Comparison of ENCODE assay signal across 17 cellular contexts in the genomic region with DNA sequence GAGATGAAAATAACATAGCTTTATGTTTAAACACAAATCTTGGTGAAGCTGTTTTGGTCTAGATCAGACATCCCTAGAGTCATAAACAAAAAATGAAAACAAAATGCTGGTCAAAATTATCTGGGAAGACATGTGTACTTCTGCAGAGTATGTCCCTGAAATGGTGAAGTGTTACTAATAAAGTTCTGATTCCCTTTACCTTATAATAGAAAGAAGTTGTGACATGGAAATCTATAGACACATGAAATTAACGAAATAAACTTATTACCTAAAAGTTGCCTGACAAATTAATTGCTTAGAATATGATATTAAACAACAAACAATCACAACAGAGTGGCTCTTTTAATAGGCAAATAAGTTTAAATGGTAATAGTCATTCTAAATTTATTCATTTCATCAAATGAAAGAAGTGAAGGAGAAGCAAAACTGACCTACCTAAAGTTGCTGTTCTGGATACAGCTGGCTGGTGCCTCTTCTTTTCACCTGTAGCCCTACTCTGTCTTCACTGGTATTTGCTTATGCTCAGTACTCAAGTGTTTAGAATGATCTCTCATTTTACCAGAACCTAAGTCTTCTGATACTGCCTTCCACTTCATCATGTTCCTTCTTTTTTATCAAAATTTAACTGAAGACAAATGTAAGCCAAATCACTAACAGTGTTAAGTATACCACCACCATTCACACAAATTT. TPM values are rescaled to one million over a fixed set of nuclear protein-coding genes. Genes with fewer than 3 reads are reported as not detected.
A peak's percentile ranks its signal among the peaks of the same experiment; 100 is the strongest.
DNase-seq lines count a peak whose midpoint lies in the region; ATAC-seq, FAIRE-seq and TF ChIP-seq lines count a peak whose summit lies in the region.
"Had no signal": no experiment of that assay in that cellular context is flagged by ENCODE, and none has a peak within 500 bp of the region (broad histone marks: within the 10 kb centered on the region; RNA-seq: fewer than 3 reads in every experiment).

No MANE protein-coding gene starts in this region.

- H3K9me3 ChIP-seq in GM12878 (replicated peaks; ENCODE audit: control insufficient read depth, insufficient read depth, low read length): no peaks in the 10 kb centered on the region
- H3K9me3 ChIP-seq: sigmoid colon, upper lobe of left lung had no signal

- no peaks in the 10 kb centered on the region for H3K27me3 Mint-ChIP-seq in neural crest cell (ENCODE audit: low read depth)
- H3K27me3 Mint-ChIP-seq: activated CD8-positive, alpha-beta memory T cell treated with anti-CD3 and anti-CD28 coated beads, Interleukin-2, amount 10 ng/mL, durations not matched to agents 7 days and 5 days; brain; stimulated activated naive B cell treated with anti-CD40 and anti-IgM and Interleukin-4, amounts not matched to agents 10 μg/mL and 1 μg/mL and 100 μg/mL, for 72 hours had no signal

- CTCF ChIA-PET in GM12878 (lab: Yijun Ruan, JAX): no interaction called here

- BruUV-seq in GM12878 (replicated peaks; lab: Mats Ljungman, UMichigan): no TSS peak

- no peak for FAIRE-seq in GM12878 (lab: Jason Lieb, UNC)

- SMC1A ChIA-PET in GM12878 (lab: Charles Lee; ENCODE audit: uncharacterized antibody, unreplicated experiment): no interaction called here

- H3K9ac ChIP-seq in GM12878 (ENCODE audit: control insufficient read depth, insufficient read depth, low read length): no peak overlapping the region

- RAD21 ChIA-PET in GM12878 (lab: Charles Lee; ENCODE audit: unreplicated experiment): interaction anchor here (0.5 kb wide), 1 partner anchor 111 kb away, joined by 3 read pairs; no protein-coding TSS in a partner anchor

- 96% methylated on average over 1 of the region's 1 CpG for WGBS in GM12878 (ENCODE audit: insufficient coverage, insufficient replicate concordance, low lambda C conversion rate, missing lambda C conversion rate)

- no peak for TF ChIP-seq RAD21 in GM12878 (IDR thresholded peaks at IDR 0.05; ENCODE audit: insufficient read depth, low read depth, low read length)

- peak overlapping the region; percentile 25 for H3K27ac Mint-ChIP-seq in neural crest cell (ENCODE audit: unreplicated experiment)
- H3K27ac Mint-ChIP-seq: activated CD8-positive, alpha-beta memory T cell treated with anti-CD3 and anti-CD28 coated beads, Interleukin-2, amount 10 ng/mL, durations not matched to agents 7 days and 5 days; stimulated activated naive B cell treated with anti-CD40 and anti-IgM and Interleukin-4, amounts not matched to agents 10 μg/mL and 1 μg/mL and 100 μg/mL, for 72 hours had no signal

- in situ Hi-C loops in GM12878 (cut with MboI): no loop called here

- no peak overlapping the region; the same call in 1 of the 2 replicates for H3K4me2 ChIP-seq in GM12878 (ENCODE audit: control insufficient read depth, insufficient read depth)

- no peak overlapping the region for H3K4me3 Mint-ChIP-seq in neural crest cell
- H3K4me3 Mint-ChIP-seq: activated CD8-positive, alpha-beta memory T cell treated with anti-CD3 and anti-CD28 coated beads, Interleukin-2, amount 10 ng/mL, durations not matched to agents 7 days and 5 days had no signal

- H3K27ac ChIP-seq in GM12878 (ENCODE audit: control insufficient read depth, insufficient read depth): no peak overlapping the region
- H3K27ac ChIP-seq: sigmoid colon, upper lobe of left lung had no signal

- H4K20me1 ChIP-seq in GM12878 (ENCODE audit: control insufficient read depth, insufficient read depth): 0 out of 2 replicates have a peak, but pooled peaks cover 2% of the 10 kb centered on the region

- TF ChIP-seq CTCF in GM12878 (IDR thresholded peaks at IDR 0.05 in 2 of 3, conservative IDR thresholded peaks at IDR 0.05 in 1 of 3; ENCODE audit: control insufficient read depth in 2 of 3, extremely low read depth in 1 of 3, insufficient read depth in 1 of 3, low read depth in 3 of 3, low read length in 3 of 3): no peak
- TF ChIP-seq CTCF in neural crest cell (conservative IDR thresholded peaks at IDR 0.05): no peak

- peaks cover 19% of the 10 kb centered on the region for H3K4me1 ChIP-seq in GM12878 (ENCODE audit: control insufficient read depth, insufficient read depth, low read length)

- POLR2A ChIA-PET in GM12878 (lab: Charles Lee): interaction anchor here (1.1 kb wide), 1 partner anchor 40 kb away, joined by 3 read pairs; no protein-coding TSS in a partner anchor

- intact Hi-C loops in GM12878 (cut with micrococcal nuclease; ENCODE audit: unreplicated experiment): no loop called here

- no peak for TF ChIP-seq EP300 in GM12878 (IDR thresholded peaks at IDR 0.05; ENCODE audit: borderline replicate concordance in 1 of 2, control insufficient read depth in 1 of 2, low read depth in 2 of 2, low read length in 2 of 2)

- no peaks in the 10 kb centered on the region for H3K36me3 ChIP-seq in GM12878 (ENCODE audit: control insufficient read depth in 2 of 2, insufficient read depth in 2 of 2, low read length in 1 of 2)
- H3K36me3 ChIP-seq: sigmoid colon, upper lobe of left lung had no signal

- no peaks in the 10 kb centered on the region for H3K27me3 ChIP-seq in GM12878 (replicated peaks in 1 of 2; ENCODE audit: control insufficient read depth in 2 of 2, insufficient read depth in 2 of 2, low read length in 1 of 2)
- H3K27me3 ChIP-seq: MG63, sigmoid colon, upper lobe of left lung had no signal

- DNase-seq in GM12878 (ENCODE audit: low read depth, low spot score): no peak
- no peak for DNase-seq in neural crest cell (ENCODE audit: low read depth, low spot score)
- DNase-seq in NCI-H1436 (lab: John Stamatoyannopoulos, UW): no peak
- DNase-seq in NCI-H2171 treated with DMSO at 0.1 percent for 48 hours (lab: John Stamatoyannopoulos, UW): no peak
- DNase-seq in stimulated activated naive CD4-positive, alpha-beta T cell treated with Interleukin-2 at 50 U/mL for 16 hours (lab: John Stamatoyannopoulos, UW): no peak
- no peak for DNase-seq in activated naive CD4-positive, alpha-beta T cell treated with anti-CD3 and anti-CD28 coated beads, Interleukin-2, amount 50 U/mL, for 16 hours
- DNase-seq: activated CD8-positive, alpha-beta memory T cell treated with anti-CD3 and anti-CD28 coated beads, Interleukin-2, amount 10 ng/mL, durations not matched to agents 7 days and 5 days; activated gamma-delta T cell treated with Interleukin-2 at 50 U/mL for 16 hours; MG63; NCI-H2029; sigmoid colon; stimulated activated naive B cell treated with anti-CD40 and anti-IgM and Interleukin-4, amounts not matched to agents 10 μg/mL and 1 μg/mL and 100 μg/mL, for 72 hours; T-helper 1 cell; upper lobe of left lung had no signal

- H3K4me3 ChIP-seq in GM12878: no peak overlapping the region
- H3K4me3 ChIP-seq: MG63, sigmoid colon, upper lobe of left lung had no signal

- ATAC-seq in GM18519 (IDR thresholded peaks at IDR 0.05; ENCODE audit: low FRiP score, unreplicated experiment) (peak; percentile 44), HG02852 (IDR thresholded peaks at IDR 0.05; ENCODE audit: unreplicated experiment) (peak; percentile 73), GM12878 (peak; percentile 69)
- ATAC-seq: activated CD8-positive, alpha-beta memory T cell treated with anti-CD3 and anti-CD28 coated beads, Interleukin-2, amount 10 ng/mL, durations not matched to agents 7 days and 5 days had no signal

- peaks cover 12% of the 10 kb centered on the region for H3K9me3 Mint-ChIP-seq in neural crest cell

- no peak overlapping the region for H2AFZ ChIP-seq in GM12878 (ENCODE audit: control insufficient read depth, low read depth, low read length)

- H3K79me2 ChIP-seq in GM12878 (ENCODE audit: control insufficient read depth, insufficient read depth, low read length): peaks cover 46% of the 10 kb centered on the region

- H3K36me3 Mint-ChIP-seq in neural crest cell (ENCODE audit: low read depth): peaks cover 9% of the 10 kb centered on the region

- peaks cover 7% of the 10 kb centered on the region for H3K4me1 Mint-ChIP-seq in neural crest cell

- no peak for TF ChIP-seq POLR2A in GM12878 (IDR thresholded peaks at IDR 0.05; ENCODE audit: low read depth, low read length)

TF ChIP-seq in GM12878, 131 proteins besides CTCF, POLR2A, EP300 and RAD21:
- TF ChIP-seq CHD1 (IDR thresholded peaks at IDR 0.05; ENCODE audit: low read depth, low read length): no peak
- no peak for TF ChIP-seq NFYA (IDR thresholded peaks at IDR 0.05; ENCODE audit: borderline replicate concordance, low read depth, low read length)

RNA-seq across cellular contexts. Expression of gene FNIP1, which starts 38.8 kb away (rescaled TPM):
- 139 and 147 TPM in 2 replicates for total RNA-seq in GM12878 (2013; cell fraction: nucleolus; rRNA removed)
- total RNA-seq in GM12878 (2014; rRNA removed) (16.1 and 19.5 TPM in 2 replicates), GM12878 (2014; rRNA removed; fragmentation: Illumina TruSeq; extraction: Trizol) (16.8 and 17.4 TPM in 2 replicates), GM12878 (2021) (17.0 and 18.0 TPM in 2 replicates), neural crest cell (20.6 and 24.9 TPM in 2 replicates)
- polyA plus RNA-seq in GM12878 (2011; ENCODE audit: low read depth): 7.4 TPM
- polyA plus RNA-seq in GM12878 (2011; rRNA removed) (13.8 and 19.5 TPM in 2 replicates), GM12878 (2014; fragmentation: Illumina TruSeq; extraction: Trizol) (9.9 and 12.6 TPM in 2 replicates), GM12878 (2014; fragmentation: Nextera tagmentation; extraction: Ambion mirVana) (1 to 10 TPM; 4.3 to 7.0 TPM), GM12878 (2014; rRNA removed) (7.4 and 8.1 TPM in 2 replicates), GM12878 (2016; fragmentation: Nextera tagmentation; extraction: Ambion mirVana) (10 to 100 TPM; 14.1 to 16.3 TPM)
- polyA plus RNA-seq in GM12878 (2011; cell fraction: cytosol; rRNA removed): 6.4 and 7.3 TPM in 2 replicates
- 11.1 and 12.0 TPM in 2 replicates for polyA plus RNA-seq in GM12878 (2011; cell fraction: nucleus; rRNA removed)
- 11.7 and 12.4 TPM in 2 replicates for polyA plus RNA-seq in GM12878 (2012)
- 27.7 and 28.5 TPM in 2 replicates for polyA minus RNA-seq in GM12878 (2011; rRNA and poly(A)+ RNA removed)
- 10.4 TPM in 2 replicates for polyA minus RNA-seq in GM12878 (2011; cell fraction: cytosol; rRNA and poly(A)+ RNA removed)
- polyA minus RNA-seq in GM12878 (2011; cell fraction: nucleus; rRNA and poly(A)+ RNA removed): 31.2 and 44.2 TPM in 2 replicates
